Comparison of ENCODE assay signal across 8 cellular contexts in genomic region chr17:68011199-68011665, GRCh38. TPM values are rescaled to one million over a fixed set of nuclear protein-coding genes. Genes with fewer than 3 reads are reported as not detected.
DNase-seq lines count a peak whose midpoint lies in the region; ATAC-seq and TF ChIP-seq lines count a peak whose summit lies in the region.

No MANE protein-coding gene starts in this region.

- no peak overlapping the region for H3K4me2 ChIP-seq in GM23248 (ENCODE audit: unreplicated experiment)

- peaks cover 5% of the 10 kb centered on the region for H3K4me1 Mint-ChIP-seq in activated T-cell treated with anti-CD3 and anti-CD28 coated beads, Interleukin-2, amount 50 U/mL, for 72 hours (ENCODE audit: low read depth)

- in situ Hi-C loops in GM23248 (cut with MboI): no loop called here

- H3K36me3 ChIP-seq in BE2C: no peaks in the 10 kb centered on the region
- H3K36me3 ChIP-seq in GM23248 (ENCODE audit: low read depth): no peaks in the 10 kb centered on the region

- no peaks in the 10 kb centered on the region for H3K9me2 ChIP-seq in GM23248 (ENCODE audit: insufficient read depth)

- H3K9ac ChIP-seq in GM23248: no peak overlapping the region

- no peaks in the 10 kb centered on the region for H3F3A ChIP-seq in GM23248 (ENCODE audit: insufficient read depth)

- TF ChIP-seq CTCF in BE2C (IDR thresholded peaks at IDR 0.05; ENCODE audit: low read depth, low read length): peak; percentile 73

- H2AFZ ChIP-seq in GM23248: no peak overlapping the region

- H3K36me3 Mint-ChIP-seq in activated T-cell treated with anti-CD3 and anti-CD28 coated beads, Interleukin-2, amount 50 U/mL, for 72 hours (ENCODE audit: insufficient read depth in 2 of 2): no peaks in the 10 kb centered on the region

- H3K27ac Mint-ChIP-seq in activated T-cell treated with anti-CD3 and anti-CD28 coated beads, Interleukin-2, amount 50 U/mL, for 72 hours: no peak overlapping the region

- H4K20me1 ChIP-seq in GM23248 (ENCODE audit: insufficient read depth): no peaks in the 10 kb centered on the region

- H3K27me3 Mint-ChIP-seq in activated T-cell treated with anti-CD3 and anti-CD28 coated beads, Interleukin-2, amount 50 U/mL, for 72 hours (ENCODE audit: low read depth): no peaks in the 10 kb centered on the region

- DNase-seq in BE2C: peak; percentile 49
- DNase-seq in GM23248: peak; percentile 54
- DNase-seq in OCI-M1 (lab: John Stamatoyannopoulos, UW): peak; percentile 71
- DNase-seq in activated T-cell treated with anti-CD3 and anti-CD28 coated beads, Interleukin-2, amount 50 U/mL, for 72 hours: peak; percentile 73 to 81
- peak; percentile 69 for DNase-seq in germinal center (ENCODE audit: low spot score)
- peak; percentile 11 for DNase-seq in putamen (ENCODE audit: low spot score)

- H3K79me2 ChIP-seq in GM23248 (ENCODE audit: insufficient read depth): no peaks in the 10 kb centered on the region

- H3K9me3 ChIP-seq in BE2C (no peaks in the 10 kb centered on the region), GM23248 (ENCODE audit: low read depth) (no peaks in the 10 kb centered on the region)

- H3K4me1 ChIP-seq in BE2C (no peaks in the 10 kb centered on the region), GM23248 (ENCODE audit: insufficient read depth) (no peaks in the 10 kb centered on the region)

- H3K4me3 Mint-ChIP-seq in activated T-cell treated with anti-CD3 and anti-CD28 coated beads, Interleukin-2, amount 50 U/mL, for 72 hours: peak overlapping the region; percentile 69 to 83

- 48 to 53% methylated on average over 20 of the region's 20 CpGs for WGBS in GM23248 (ENCODE audit: low coverage in 1 of 2, low lambda C conversion rate in 2 of 2, missing lambda C conversion rate in 2 of 2), 2 experiments

- no peak overlapping the region for H3K4me3 ChIP-seq in BE2C (ENCODE audit: low read depth, low read length)
- H3K4me3 ChIP-seq in GM23248: no peak overlapping the region

- peak; percentile 84 to 93 for ATAC-seq in activated T-cell treated with anti-CD3 and anti-CD28 coated beads, Interleukin-2, amount 50 U/mL, for 72 hours (replicated peaks in 1 of 2)
- ATAC-seq in GM18517 (IDR thresholded peaks at IDR 0.05; ENCODE audit: unreplicated experiment) (no peak), GM18868 (IDR thresholded peaks at IDR 0.05; ENCODE audit: unreplicated experiment) (no peak)

- H3K27me3 ChIP-seq in BE2C (no peaks in the 10 kb centered on the region), GM23248 (replicated peaks; ENCODE audit: insufficient read depth) (no peaks in the 10 kb centered on the region)

- H3K9me3 Mint-ChIP-seq in activated T-cell treated with anti-CD3 and anti-CD28 coated beads, Interleukin-2, amount 50 U/mL, for 72 hours: no peaks in the 10 kb centered on the region

- no peak overlapping the region for H3K27ac ChIP-seq in GM23248

RNA-seq across cellular contexts. Expression of gene C17orf58, which starts 15.0 kb away (rescaled TPM):
- 10.9 TPM for polyA plus RNA-seq in BE2C (2012; ENCODE audit: insufficient read depth, insufficient read length, low read depth)
- 8.0 and 14.3 TPM in 2 replicates for total RNA-seq in GM23248 (2014; rRNA removed; shearing (Covaris generic))
- 12.0 and 12.8 TPM in 2 replicates for polyA plus RNA-seq in GM23248 (2016; fragmentation: Nextera tagmentation; extraction: Ambion mirVana)
- total RNA-seq in activated T-cell treated with anti-CD3 and anti-CD28 coated beads, Interleukin-2, amount 50 U/mL, for 72 hours: 10 to 100 TPM; 16.2 to 24.8 TPM

RNA-seq across cellular contexts. Expression of gene KPNA2, which starts 24.3 kb away (rescaled TPM):
- polyA plus RNA-seq in BE2C (2012; ENCODE audit: insufficient read depth, insufficient read length, low read depth): 95.7 TPM
- 98.2 and 108 TPM in 2 replicates for total RNA-seq in GM23248 (2014; rRNA removed; shearing (Covaris generic))
- polyA plus RNA-seq in GM23248 (2016; fragmentation: Nextera tagmentation; extraction: Ambion mirVana): 153 and 159 TPM in 2 replicates
- 100 to 1,000 TPM; 193 to 201 TPM for total RNA-seq in activated T-cell treated with anti-CD3 and anti-CD28 coated beads, Interleukin-2, amount 50 U/mL, for 72 hours

Comparison
In these comparisons a context has a peak if more than half of its experiments do, and no peak if none do; other contexts are left out.
1. DNase-seq: peak in every context shown above with its lines; median percentile 77 in activated T-cell treated with anti-CD3 and anti-CD28 coated beads, Interleukin-2, amount 50 U/mL, for 72 hours; 71 in OCI-M1; 69 in germinal center; 54 in GM23248; 49 in BE2C; 11 in putamen.
2. ATAC-seq: peak in activated T-cell treated with anti-CD3 and anti-CD28 coated beads, Interleukin-2, amount 50 U/mL, for 72 hours (2 of 2); none in GM18517 (single experiment) and GM18868 (single experiment).